Comparison of ENCODE assay signal across 1 cellular context in genomic region chr2:53970898-53971681, GRCh38.
A peak's percentile ranks its signal among the peaks of the same experiment; 100 is the strongest.
TF ChIP-seq lines count a peak whose summit lies in the region.

Gene PSME4 (minus strand): TSS chr2:53970993. CDS start chr2:53970784, 209 bp downstream.

TF ChIP-seq in HepG2, 621 proteins besides CTCF, POLR2A, EP300 and RAD21 (continued from another document and continues in another):
- TF ChIP-seq ZNF430 (CRISPR knock-in tag; IDR thresholded peaks at IDR 0.05) (peak; percentile 32; the same call in 1 of the 2 replicates), ZC3H13 (CRISPR knock-in tag; IDR thresholded peaks at IDR 0.05) (0 out of 2 replicates have a peak, but pooled peaks have one; percentile 39), ZNF891 (CRISPR knock-in tag; IDR thresholded peaks at IDR 0.05) (peak; percentile 88; the same call in 1 of the 2 replicates), ZNF547 (CRISPR knock-in tag; IDR thresholded peaks at IDR 0.05) (peak; percentile 94), MED8 (CRISPR knock-in tag; IDR thresholded peaks at IDR 0.05; ENCODE audit: insufficient replicate concordance) (no peak), HOXA7 (CRISPR knock-in tag; IDR thresholded peaks at IDR 0.05) (no peak), ZNF569 (CRISPR knock-in tag; IDR thresholded peaks at IDR 0.05; ENCODE audit: borderline replicate concordance) (no peak), CENPX (CRISPR knock-in tag; IDR thresholded peaks at IDR 0.05) (no peak), PCBP1 (IDR thresholded peaks at IDR 0.05; ENCODE audit: borderline replicate concordance, low read depth, low read length) (no peak), NFYB (CRISPR knock-in tag; IDR thresholded peaks at IDR 0.05) (peak; percentile 41), ZNF354B (CRISPR knock-in tag; IDR thresholded peaks at IDR 0.05) (0 out of 2 replicates have a peak, but pooled peaks have one; percentile 82), ZNF318 (CRISPR knock-in tag; IDR thresholded peaks at IDR 0.05) (0 out of 2 replicates have a peak, but pooled peaks have one; percentile 60), ZNF619 (CRISPR knock-in tag; IDR thresholded peaks at IDR 0.05) (peak; percentile 92; the same call in 1 of the 2 replicates), ZBTB42 (CRISPR knock-in tag; IDR thresholded peaks at IDR 0.05) (0 out of 2 replicates have a peak, but pooled peaks have one; percentile 75), ZNF260 (CRISPR knock-in tag; IDR thresholded peaks at IDR 0.05; ENCODE audit: borderline replicate concordance, low read depth) (no peak), ZNF646 (CRISPR knock-in tag; IDR thresholded peaks at IDR 0.05) (no peak), ZNF558 (CRISPR knock-in tag; IDR thresholded peaks at IDR 0.05; ENCODE audit: borderline replicate concordance) (peak; percentile 87; the same call in 1 of the 2 replicates), ZIK1 (CRISPR knock-in tag; IDR thresholded peaks at IDR 0.05; ENCODE audit: borderline replicate concordance, low read depth) (peak; percentile 83), ZSCAN5A (CRISPR knock-in tag; IDR thresholded peaks at IDR 0.05; ENCODE audit: borderline replicate concordance) (no peak), RARG (CRISPR knock-in tag; IDR thresholded peaks at IDR 0.05; ENCODE audit: low read depth) (no peak), TFDP1 (CRISPR knock-in tag; IDR thresholded peaks at IDR 0.05; ENCODE audit: borderline replicate concordance) (peak; percentile 71; the same call in 1 of the 2 replicates), SP5 (CRISPR knock-in tag; IDR thresholded peaks at IDR 0.05; ENCODE audit: borderline replicate concordance, low read depth) (peak; percentile 65; the same call in 1 of the 2 replicates), RFXANK (CRISPR knock-in tag; IDR thresholded peaks at IDR 0.05) (peak; percentile 47; the same call in 1 of the 2 replicates), FOXJ3 (CRISPR knock-in tag; IDR thresholded peaks at IDR 0.05; ENCODE audit: borderline replicate concordance) (peak; percentile 42; the same call in 1 of the 2 replicates), MEF2D (CRISPR knock-in tag; IDR thresholded peaks at IDR 0.05) (peak; percentile 76; the same call in 1 of the 2 replicates), RCOR2 (CRISPR knock-in tag; IDR thresholded peaks at IDR 0.05) (no peak), SKI (IDR thresholded peaks at IDR 0.05; ENCODE audit: partially characterized antibody) (peak; percentile 68), ZNF878 (CRISPR knock-in tag; IDR thresholded peaks at IDR 0.05) (peak; percentile 86; the same call in 1 of the 2 replicates), ZNF335 (CRISPR knock-in tag; IDR thresholded peaks at IDR 0.05) (peak; percentile 74; the same call in 1 of the 2 replicates), ZNF256 (CRISPR knock-in tag; conservative IDR thresholded peaks at IDR 0.05) (peak; percentile 91; the same call in 1 of the 2 replicates), ZNF552 (CRISPR knock-in tag; IDR thresholded peaks at IDR 0.05; ENCODE audit: borderline replicate concordance) (no peak), ATF7-NPFF (CRISPR knock-in tag; IDR thresholded peaks at IDR 0.05; ENCODE audit: low read depth) (peak; percentile 87; the same call in 1 of the 2 replicates), ZBTB20 (CRISPR knock-in tag; IDR thresholded peaks at IDR 0.05; ENCODE audit: borderline replicate concordance, low read depth) (peak; percentile 80; the same call in 1 of the 2 replicates), TCF7 (IDR thresholded peaks at IDR 0.05; ENCODE audit: low read depth) (no peak), EEA1 (CRISPR knock-in tag; IDR thresholded peaks at IDR 0.05; ENCODE audit: borderline replicate concordance) (peak; percentile 62; the same call in 1 of the 2 replicates), ZBTB1 (CRISPR knock-in tag; IDR thresholded peaks at IDR 0.05; ENCODE audit: borderline replicate concordance) (peak; percentile 67; the same call in 1 of the 2 replicates), HMG20B (CRISPR knock-in tag; conservative IDR thresholded peaks at IDR 0.05) (no peak), BRCA1 (CRISPR knock-in tag; IDR thresholded peaks at IDR 0.05) (peak; percentile 72; the same call in 1 of the 2 replicates), THRA (CRISPR knock-in tag; IDR thresholded peaks at IDR 0.05; ENCODE audit: borderline replicate concordance) (peak; percentile 73), ZNF788 (CRISPR knock-in tag; IDR thresholded peaks at IDR 0.05; ENCODE audit: borderline replicate concordance) (peak; percentile 51; the same call in 1 of the 2 replicates), ZNF766 (CRISPR knock-in tag; IDR thresholded peaks at IDR 0.05; ENCODE audit: borderline replicate concordance) (peak; percentile 97), SNAI1 (CRISPR knock-in tag; IDR thresholded peaks at IDR 0.05; ENCODE audit: borderline replicate concordance) (no peak), CREBL2 (CRISPR knock-in tag; IDR thresholded peaks at IDR 0.05; ENCODE audit: borderline replicate concordance) (no peak), ZNF546 (CRISPR knock-in tag; conservative IDR thresholded peaks at IDR 0.05) (no peak; the same call in none of the 2 replicates), ZNF234 (CRISPR knock-in tag; conservative IDR thresholded peaks at IDR 0.05) (no peak), SMARCE1 (IDR thresholded peaks at IDR 0.05; ENCODE audit: borderline replicate concordance) (no peak)
